Comparison of ENCODE assay signal across 1 cellular context in genomic region chr7:66114743-66115727, GRCh38.
TF ChIP-seq lines count a peak whose summit lies in the region.

Gene CRCP (plus strand): TSS chr7:66114847. CDS start chr7:66114963, 116 bp downstream.

TF ChIP-seq in HepG2, 621 proteins besides CTCF, POLR2A, EP300 and RAD21 (continued from another document and continues in another):
- no peak for TF ChIP-seq BRCA1 (CRISPR knock-in tag; IDR thresholded peaks at IDR 0.05)
- no peak for TF ChIP-seq ZNF335 (CRISPR knock-in tag; IDR thresholded peaks at IDR 0.05)
- no peak for TF ChIP-seq SATB2 (CRISPR knock-in tag; IDR thresholded peaks at IDR 0.05)
- peak; percentile 85 for TF ChIP-seq KMT2A (CRISPR knock-in tag; IDR thresholded peaks at IDR 0.05)
- TF ChIP-seq, protein P1, sequence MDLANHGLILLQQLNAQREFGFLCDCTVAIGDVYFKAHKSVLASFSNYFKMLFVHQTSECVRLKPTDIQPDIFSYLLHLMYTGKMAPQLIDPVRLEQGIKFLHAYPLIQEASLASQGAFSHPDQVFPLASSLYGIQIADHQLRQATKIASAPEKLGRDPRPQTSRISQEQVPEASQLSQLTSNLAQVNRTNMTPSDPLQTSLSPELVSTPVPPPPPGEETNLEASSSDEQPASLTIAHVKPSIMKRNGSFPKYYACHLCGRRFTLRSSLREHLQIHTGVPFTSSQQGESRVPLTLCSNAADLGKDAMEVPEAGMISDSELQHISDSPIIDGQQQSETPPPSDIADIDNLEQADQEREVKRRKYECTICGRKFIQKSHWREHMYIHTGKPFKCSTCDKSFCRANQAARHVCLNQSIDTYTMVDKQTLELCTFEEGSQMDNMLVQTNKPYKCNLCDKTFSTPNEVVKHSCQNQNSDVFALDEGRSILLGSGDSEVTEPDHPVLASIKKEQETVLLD (CRISPR knock-in tag; IDR thresholded peaks at IDR 0.05; ENCODE audit: low read depth) = peak; percentile 20; the same call in 1 of the 2 replicates
- peak; percentile 90; the same call in 1 of the 2 replicates for TF ChIP-seq EEA1 (CRISPR knock-in tag; IDR thresholded peaks at IDR 0.05; ENCODE audit: borderline replicate concordance)
- no peak for TF ChIP-seq MAFG (CRISPR knock-in tag; IDR thresholded peaks at IDR 0.05)
- TF ChIP-seq, protein P2, sequence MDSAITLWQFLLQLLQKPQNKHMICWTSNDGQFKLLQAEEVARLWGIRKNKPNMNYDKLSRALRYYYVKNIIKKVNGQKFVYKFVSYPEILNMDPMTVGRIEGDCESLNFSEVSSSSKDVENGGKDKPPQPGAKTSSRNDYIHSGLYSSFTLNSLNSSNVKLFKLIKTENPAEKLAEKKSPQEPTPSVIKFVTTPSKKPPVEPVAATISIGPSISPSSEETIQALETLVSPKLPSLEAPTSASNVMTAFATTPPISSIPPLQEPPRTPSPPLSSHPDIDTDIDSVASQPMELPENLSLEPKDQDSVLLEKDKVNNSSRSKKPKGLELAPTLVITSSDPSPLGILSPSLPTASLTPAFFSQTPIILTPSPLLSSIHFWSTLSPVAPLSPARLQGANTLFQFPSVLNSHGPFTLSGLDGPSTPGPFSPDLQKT (CRISPR knock-in tag; IDR thresholded peaks at IDR 0.05; ENCODE audit: borderline replicate concordance) = no peak
- no peak for TF ChIP-seq TBP (CRISPR knock-in tag; IDR thresholded peaks at IDR 0.05)
- no peak for TF ChIP-seq HMG20B (CRISPR knock-in tag; conservative IDR thresholded peaks at IDR 0.05)
- no peak for TF ChIP-seq PRMT3 (CRISPR knock-in tag; IDR thresholded peaks at IDR 0.05; ENCODE audit: borderline replicate concordance, low read depth)
- TF ChIP-seq ATRX (CRISPR knock-in tag; IDR thresholded peaks at IDR 0.05; ENCODE audit: borderline replicate concordance) = no peak
- TF ChIP-seq FOSL1 (CRISPR knock-in tag; IDR thresholded peaks at IDR 0.05; ENCODE audit: borderline replicate concordance) = no peak
- TF ChIP-seq, protein P3, sequence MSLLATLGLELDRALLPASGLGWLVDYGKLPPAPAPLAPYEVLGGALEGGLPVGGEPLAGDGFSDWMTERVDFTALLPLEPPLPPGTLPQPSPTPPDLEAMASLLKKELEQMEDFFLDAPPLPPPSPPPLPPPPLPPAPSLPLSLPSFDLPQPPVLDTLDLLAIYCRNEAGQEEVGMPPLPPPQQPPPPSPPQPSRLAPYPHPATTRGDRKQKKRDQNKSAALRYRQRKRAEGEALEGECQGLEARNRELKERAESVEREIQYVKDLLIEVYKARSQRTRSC (CRISPR knock-in tag; IDR thresholded peaks at IDR 0.05; ENCODE audit: low read depth) = peak; percentile 39; the same call in 1 of the 2 replicates
- no peak for TF ChIP-seq FOXA1 (IDR thresholded peaks at IDR 0.05)
- no peak for TF ChIP-seq FOXA1 (CRISPR knock-in tag; IDR thresholded peaks at IDR 0.05)
- TF ChIP-seq, protein P4, sequence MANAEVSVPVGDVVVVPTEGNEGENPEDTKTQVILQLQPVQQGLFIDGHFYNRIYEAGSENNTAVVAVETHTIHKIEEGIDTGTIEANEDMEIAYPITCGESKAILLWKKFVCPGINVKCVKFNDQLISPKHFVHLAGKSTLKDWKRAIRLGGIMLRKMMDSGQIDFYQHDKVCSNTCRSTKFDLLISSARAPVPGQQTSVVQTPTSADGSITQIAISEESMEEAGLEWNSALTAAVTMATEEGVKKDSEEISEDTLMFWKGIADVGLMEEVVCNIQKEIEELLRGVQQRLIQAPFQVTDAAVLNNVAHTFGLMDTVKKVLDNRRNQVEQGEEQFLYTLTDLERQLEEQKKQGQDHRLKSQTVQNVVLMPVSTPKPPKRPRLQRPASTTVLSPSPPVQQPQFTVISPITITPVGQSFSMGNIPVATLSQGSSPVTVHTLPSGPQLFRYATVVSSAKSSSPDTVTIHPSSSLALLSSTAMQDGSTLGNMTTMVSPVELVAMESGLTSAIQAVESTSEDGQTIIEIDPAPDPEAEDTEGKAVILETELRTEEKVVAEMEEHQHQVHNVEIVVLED (CRISPR knock-in tag; IDR thresholded peaks at IDR 0.05; ENCODE audit: borderline replicate concordance) = peak; percentile 61; the same call in 1 of the 2 replicates
- no peak for TF ChIP-seq ZNF75D (CRISPR knock-in tag; IDR thresholded peaks at IDR 0.05; ENCODE audit: borderline replicate concordance)
- TF ChIP-seq RNF2 (conservative IDR thresholded peaks at IDR 0.05; ENCODE audit: low read depth) = peak; percentile 80; the same call in 1 of the 2 replicates
- no peak for TF ChIP-seq POLR2AphosphoS2 (IDR thresholded peaks at IDR 0.05; ENCODE audit: low read depth, low read length)
- peak; percentile 70 for TF ChIP-seq REPIN1 (CRISPR knock-in tag; IDR thresholded peaks at IDR 0.05; ENCODE audit: borderline replicate concordance, low read depth)
- no peak; the same call in 1 of the 2 replicates for TF ChIP-seq ZNF121 (CRISPR knock-in tag; IDR thresholded peaks at IDR 0.05)
- TF ChIP-seq JDP2 (CRISPR knock-in tag; IDR thresholded peaks at IDR 0.05; ENCODE audit: borderline replicate concordance) = no peak
- TF ChIP-seq, protein P5, sequence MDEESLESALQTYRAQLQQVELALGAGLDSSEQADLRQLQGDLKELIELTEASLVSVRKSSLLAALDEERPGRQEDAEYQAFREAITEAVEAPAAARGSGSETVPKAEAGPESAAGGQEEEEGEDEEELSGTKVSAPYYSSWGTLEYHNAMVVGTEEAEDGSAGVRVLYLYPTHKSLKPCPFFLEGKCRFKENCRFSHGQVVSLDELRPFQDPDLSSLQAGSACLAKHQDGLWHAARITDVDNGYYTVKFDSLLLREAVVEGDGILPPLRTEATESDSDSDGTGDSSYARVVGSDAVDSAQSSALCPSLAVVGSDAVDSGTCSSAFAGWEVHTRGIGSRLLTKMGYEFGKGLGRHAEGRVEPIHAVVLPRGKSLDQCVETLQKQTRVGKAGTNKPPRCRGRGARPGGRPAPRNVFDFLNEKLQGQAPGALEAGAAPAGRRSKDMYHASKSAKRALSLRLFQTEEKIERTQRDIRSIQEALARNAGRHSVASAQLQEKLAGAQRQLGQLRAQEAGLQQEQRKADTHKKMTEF (CRISPR knock-in tag; IDR thresholded peaks at IDR 0.05) = peak; percentile 81
- TF ChIP-seq LBX2 (CRISPR knock-in tag; IDR thresholded peaks at IDR 0.05; ENCODE audit: borderline replicate concordance) = peak; percentile 78; the same call in 1 of the 2 replicates
- TF ChIP-seq, protein P6, sequence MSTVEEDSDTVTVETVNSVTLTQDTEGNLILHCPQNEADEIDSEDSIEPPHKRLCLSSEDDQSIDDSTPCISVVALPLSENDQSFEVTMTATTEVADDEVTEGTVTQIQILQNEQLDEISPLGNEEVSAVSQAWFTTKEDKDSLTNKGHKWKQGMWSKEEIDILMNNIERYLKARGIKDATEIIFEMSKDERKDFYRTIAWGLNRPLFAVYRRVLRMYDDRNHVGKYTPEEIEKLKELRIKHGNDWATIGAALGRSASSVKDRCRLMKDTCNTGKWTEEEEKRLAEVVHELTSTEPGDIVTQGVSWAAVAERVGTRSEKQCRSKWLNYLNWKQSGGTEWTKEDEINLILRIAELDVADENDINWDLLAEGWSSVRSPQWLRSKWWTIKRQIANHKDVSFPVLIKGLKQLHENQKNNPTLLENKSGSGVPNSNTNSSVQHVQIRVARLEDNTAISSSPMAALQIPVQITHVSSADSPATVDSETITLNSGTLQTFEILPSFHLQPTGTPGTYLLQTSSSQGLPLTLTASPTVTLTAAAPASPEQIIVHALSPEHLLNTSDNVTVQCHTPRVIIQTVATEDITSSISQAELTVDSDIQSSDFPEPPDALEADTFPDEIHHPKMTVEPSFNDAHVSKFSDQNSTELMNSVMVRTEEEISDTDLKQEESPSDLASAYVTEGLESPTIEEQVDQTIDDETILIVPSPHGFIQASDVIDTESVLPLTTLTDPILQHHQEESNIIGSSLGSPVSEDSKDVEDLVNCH (CRISPR knock-in tag; IDR thresholded peaks at IDR 0.05) = no peak
- TF ChIP-seq TERF1 (CRISPR knock-in tag; IDR thresholded peaks at IDR 0.05) = no peak
- TF ChIP-seq ZNF761 (CRISPR knock-in tag; conservative IDR thresholded peaks at IDR 0.05) = peak; percentile 69; the same call in 1 of the 2 replicates
- TF ChIP-seq SKI (IDR thresholded peaks at IDR 0.05; ENCODE audit: partially characterized antibody) = peak; percentile 61
- TF ChIP-seq, protein P7, sequence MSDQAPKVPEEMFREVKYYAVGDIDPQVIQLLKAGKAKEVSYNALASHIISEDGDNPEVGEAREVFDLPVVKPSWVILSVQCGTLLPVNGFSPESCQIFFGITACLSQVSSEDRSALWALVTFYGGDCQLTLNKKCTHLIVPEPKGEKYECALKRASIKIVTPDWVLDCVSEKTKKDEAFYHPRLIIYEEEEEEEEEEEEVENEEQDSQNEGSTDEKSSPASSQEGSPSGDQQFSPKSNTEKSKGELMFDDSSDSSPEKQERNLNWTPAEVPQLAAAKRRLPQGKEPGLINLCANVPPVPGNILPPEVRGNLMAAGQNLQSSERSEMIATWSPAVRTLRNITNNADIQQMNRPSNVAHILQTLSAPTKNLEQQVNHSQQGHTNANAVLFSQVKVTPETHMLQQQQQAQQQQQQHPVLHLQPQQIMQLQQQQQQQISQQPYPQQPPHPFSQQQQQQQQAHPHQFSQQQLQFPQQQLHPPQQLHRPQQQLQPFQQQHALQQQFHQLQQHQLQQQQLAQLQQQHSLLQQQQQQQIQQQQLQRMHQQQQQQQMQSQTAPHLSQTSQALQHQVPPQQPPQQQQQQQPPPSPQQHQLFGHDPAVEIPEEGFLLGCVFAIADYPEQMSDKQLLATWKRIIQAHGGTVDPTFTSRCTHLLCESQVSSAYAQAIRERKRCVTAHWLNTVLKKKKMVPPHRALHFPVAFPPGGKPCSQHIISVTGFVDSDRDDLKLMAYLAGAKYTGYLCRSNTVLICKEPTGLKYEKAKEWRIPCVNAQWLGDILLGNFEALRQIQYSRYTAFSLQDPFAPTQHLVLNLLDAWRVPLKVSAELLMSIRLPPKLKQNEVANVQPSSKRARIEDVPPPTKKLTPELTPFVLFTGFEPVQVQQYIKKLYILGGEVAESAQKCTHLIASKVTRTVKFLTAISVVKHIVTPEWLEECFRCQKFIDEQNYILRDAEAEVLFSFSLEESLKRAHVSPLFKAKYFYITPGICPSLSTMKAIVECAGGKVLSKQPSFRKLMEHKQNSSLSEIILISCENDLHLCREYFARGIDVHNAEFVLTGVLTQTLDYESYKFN (CRISPR knock-in tag; conservative IDR thresholded peaks at IDR 0.05) = peak; percentile 45
- TF ChIP-seq ATF2 (CRISPR knock-in tag; IDR thresholded peaks at IDR 0.05) = no peak
- 0 out of 2 replicates have a peak, but pooled peaks have one; percentile 1 for TF ChIP-seq CEBPG (CRISPR knock-in tag; IDR thresholded peaks at IDR 0.05)
- TF ChIP-seq ZNF891 (CRISPR knock-in tag; IDR thresholded peaks at IDR 0.05) = peak; percentile 90
- no peak for TF ChIP-seq ZNF460 (CRISPR knock-in tag; IDR thresholded peaks at IDR 0.05; ENCODE audit: borderline replicate concordance)
- TF ChIP-seq, protein P8, sequence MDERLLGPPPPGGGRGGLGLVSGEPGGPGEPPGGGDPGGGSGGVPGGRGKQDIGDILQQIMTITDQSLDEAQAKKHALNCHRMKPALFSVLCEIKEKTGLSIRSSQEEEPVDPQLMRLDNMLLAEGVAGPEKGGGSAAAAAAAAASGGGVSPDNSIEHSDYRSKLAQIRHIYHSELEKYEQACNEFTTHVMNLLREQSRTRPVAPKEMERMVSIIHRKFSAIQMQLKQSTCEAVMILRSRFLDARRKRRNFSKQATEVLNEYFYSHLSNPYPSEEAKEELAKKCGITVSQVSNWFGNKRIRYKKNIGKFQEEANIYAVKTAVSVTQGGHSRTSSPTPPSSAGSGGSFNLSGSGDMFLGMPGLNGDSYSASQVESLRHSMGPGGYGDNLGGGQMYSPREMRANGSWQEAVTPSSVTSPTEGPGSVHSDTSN (CRISPR knock-in tag; IDR thresholded peaks at IDR 0.05) = no peak
- peak; percentile 87 for TF ChIP-seq UBTF (CRISPR knock-in tag; IDR thresholded peaks at IDR 0.05)
- no peak for TF ChIP-seq ATF1 (CRISPR knock-in tag; IDR thresholded peaks at IDR 0.05)
